In genomic region chr2:42812899-42813479, GRCh38 we compare ENCODE assay signal across 8 cellular contexts. TPM values are rescaled to one million over a fixed set of nuclear protein-coding genes. Genes with fewer than 3 reads are reported as not detected.
DNase-seq lines count a peak whose midpoint lies in the region; ATAC-seq and TF ChIP-seq lines count a peak whose summit lies in the region.

No MANE protein-coding gene starts in this region.

- H3K9me3 ChIP-seq in BE2C: no peaks in the 10 kb centered on the region
- H3K9me3 ChIP-seq in liver (ENCODE audit: control insufficient read depth in 4 of 4, low read length in 3 of 4): no peaks in the 10 kb centered on the region

- peak overlapping the region; percentile 80 for H3K27ac Mint-ChIP-seq in activated T-helper 17 cell treated with anti-CD3 and anti-CD28 coated beads, Interleukin-2, amount 50 U/mL, for 72 hours

- no peak for ATAC-seq in activated T-helper 17 cell treated with anti-CD3 and anti-CD28 coated beads, Interleukin-2, amount 50 U/mL, for 72 hours (replicated peaks)
- no peak for ATAC-seq in stimulated activated naive CD8-positive, alpha-beta T cell treated with anti-CD3 and anti-CD28 coated beads, Interleukin-15, Interleukin-2, amounts not matched to agents 100 U/mL and 50 U/mL, for 24 hours
- ATAC-seq in GM21529 (IDR thresholded peaks at IDR 0.05; ENCODE audit: unreplicated experiment): no peak

- WGBS in liver: 3% methylated on average over 1 of the region's 1 CpG

- peaks cover 11% of the 10 kb centered on the region for H3K4me1 Mint-ChIP-seq in activated T-helper 17 cell treated with anti-CD3 and anti-CD28 coated beads, Interleukin-2, amount 50 U/mL, for 72 hours

- no peaks in the 10 kb centered on the region for H3K9me3 Mint-ChIP-seq in activated T-helper 17 cell treated with anti-CD3 and anti-CD28 coated beads, Interleukin-2, amount 50 U/mL, for 72 hours

- TF ChIP-seq RAD21 in liver (IDR thresholded peaks at IDR 0.05): peak in 1 of 2 donors; percentile 48

- no peak overlapping the region for H3K9ac ChIP-seq in liver (ENCODE audit: low read depth in 1 of 2, low read length in 2 of 2)

- H3K4me3 ChIP-seq in BE2C (ENCODE audit: low read depth, low read length) (no peak overlapping the region), liver (ENCODE audit: low read depth in 1 of 3, low read length in 3 of 3) (no peak overlapping the region)

- H3K27me3 ChIP-seq in BE2C (no peaks in the 10 kb centered on the region), liver (ENCODE audit: control insufficient read depth in 4 of 4, insufficient read depth in 4 of 4, low read length in 3 of 4) (no peaks in the 10 kb centered on the region)

- H3K36me3 ChIP-seq in BE2C (no peaks in the 10 kb centered on the region), liver (ENCODE audit: control insufficient read depth in 4 of 4, insufficient read depth in 3 of 4, low read depth in 1 of 4, low read length in 3 of 4) (no peaks in the 10 kb centered on the region)

- DNase-seq in BE2C (no peak), HCEC 1CT (peak; percentile 24), HPDE6-E6E7 (ENCODE audit: extremely low spot score) (no peak), amygdala (lab: John Stamatoyannopoulos, UW) (no peak)
- DNase-seq in stimulated activated naive CD8-positive, alpha-beta T cell treated with anti-CD3 and anti-CD28 coated beads, Interleukin-15, Interleukin-2, amounts not matched to agents 100 U/mL and 50 U/mL, for 24 hours: no peak

- no peak overlapping the region for H3K27ac ChIP-seq in liver (ENCODE audit: low read depth in 1 of 2, low read length in 2 of 2)

- peaks cover 13% of the 10 kb centered on the region for H3K36me3 Mint-ChIP-seq in activated T-helper 17 cell treated with anti-CD3 and anti-CD28 coated beads, Interleukin-2, amount 50 U/mL, for 72 hours (ENCODE audit: low read depth)

- TF ChIP-seq CTCF in BE2C (IDR thresholded peaks at IDR 0.05; ENCODE audit: low read depth, low read length) (peak; percentile 66), liver (IDR thresholded peaks at IDR 0.05; ENCODE audit: low read depth, low read length, missing input control) (peak; percentile 64)

- peaks cover 3% of the 10 kb centered on the region; the same call in 1 of the 2 replicates for H3K4me1 ChIP-seq in BE2C
- peaks cover 0 to 14% (median 8%) of the 10 kb centered on the region in 4 donors for H3K4me1 ChIP-seq in liver (ENCODE audit: control insufficient read depth in 4 of 4, insufficient read depth in 4 of 4, low read length in 3 of 4)

- H3K4me3 Mint-ChIP-seq in activated T-helper 17 cell treated with anti-CD3 and anti-CD28 coated beads, Interleukin-2, amount 50 U/mL, for 72 hours: peak overlapping the region; percentile 72

- no peaks in the 10 kb centered on the region for H3K27me3 Mint-ChIP-seq in activated T-helper 17 cell treated with anti-CD3 and anti-CD28 coated beads, Interleukin-2, amount 50 U/mL, for 72 hours

TF ChIP-seq in liver, 16 proteins besides CTCF, POLR2A, EP300 and RAD21:
- no peak for TF ChIP-seq MAX (IDR thresholded peaks at IDR 0.05)
- no peak for TF ChIP-seq JUND (IDR thresholded peaks at IDR 0.05)
- no peak for TF ChIP-seq SP1 (IDR thresholded peaks at IDR 0.05)
- no peak for TF ChIP-seq NR2F2 (IDR thresholded peaks at IDR 0.05)
- no peak for TF ChIP-seq FOXA2 (IDR thresholded peaks at IDR 0.05)
- TF ChIP-seq REST (IDR thresholded peaks at IDR 0.05): no peak
- TF ChIP-seq RXRA (IDR thresholded peaks at IDR 0.05): no peak
- TF ChIP-seq HNF4A (conservative IDR thresholded peaks at IDR 0.05): no peak

RNA-seq across cellular contexts. Expression of gene HAAO, which starts 20.6 kb away (rescaled TPM):
- polyA plus RNA-seq in BE2C (2012; ENCODE audit: insufficient read depth, insufficient read length, low read depth): not detected
- under 1 TPM; 0.98 to 0.99 TPM for total RNA-seq in activated T-helper 17 cell treated with anti-CD3 and anti-CD28 coated beads, Interleukin-2, amount 50 U/mL, for 72 hours
- 100 to 1,000 TPM in 1 of 2 donors, 10 to 100 TPM in 1; 17.4 to 126 TPM for total RNA-seq in liver
- 100 to 1,000 TPM; 134 to 140 TPM for polyA plus RNA-seq in liver

RNA-seq across cellular contexts. Expression of gene OXER1, which starts 49.1 kb away (rescaled TPM):
- polyA plus RNA-seq in BE2C (2012; ENCODE audit: insufficient read depth, insufficient read length, low read depth): not detected
- total RNA-seq in activated T-helper 17 cell treated with anti-CD3 and anti-CD28 coated beads, Interleukin-2, amount 50 U/mL, for 72 hours: under 1 TPM; 0.13 TPM
- total RNA-seq in liver: 1 to 10 TPM; 2.2 to 5.9 TPM
- polyA plus RNA-seq in liver: 1 to 10 TPM; 7.5 to 8.1 TPM

Comparison
In these comparisons a context has a peak if more than half of its experiments do, and no peak if none do; other contexts are left out.
1. RNA of gene HAAO, which starts 20.6 kb away (total RNA-seq): 17.4 to 126 TPM in liver; 0.98 to 0.99 TPM in activated T-helper 17 cell treated with anti-CD3 and anti-CD28 coated beads, Interleukin-2, amount 50 U/mL, for 72 hours; every median in the first group is over 4 times any median in the second.